In genomic region chr13:23621316-23621645, GRCh38 we compare ENCODE assay signal across 1 cellular context.
TF ChIP-seq lines count a peak whose summit lies in the region.

No MANE protein-coding gene starts in this region.

TF ChIP-seq in HCT116, 20 proteins besides CTCF, POLR2A, EP300 and RAD21 (continued from another document):
- TF ChIP-seq ZBTB33 (IDR thresholded peaks at IDR 0.05; ENCODE audit: extremely low read depth, insufficient replicate concordance, low read length), result no peak
- TF ChIP-seq JUND (IDR thresholded peaks at IDR 0.05), result no peak
- no peak for TF ChIP-seq POLR2AphosphoS5 (IDR thresholded peaks at IDR 0.05; ENCODE audit: low read depth, low read length)
- no peak for TF ChIP-seq TCF7L2 (IDR thresholded peaks at IDR 0.05; ENCODE audit: borderline replicate concordance, extremely low read depth, insufficient read depth, insufficient read length)
- no peak for TF ChIP-seq REST (IDR thresholded peaks at IDR 0.05; ENCODE audit: low read depth)
- TF ChIP-seq SIN3A (IDR thresholded peaks at IDR 0.05; ENCODE audit: low read depth), result no peak
- no peak for TF ChIP-seq YY1 (IDR thresholded peaks at IDR 0.05; ENCODE audit: extremely low read depth, insufficient replicate concordance, low read depth, low read length)
- no peak for TF ChIP-seq EZH2phosphoT487 (IDR thresholded peaks at IDR 0.05; ENCODE audit: borderline replicate concordance)
- TF ChIP-seq ZFX (IDR thresholded peaks at IDR 0.05), result no peak
